Comparison of ENCODE assay signal across 8 cellular contexts in genomic region chr11:61477734-61478148, GRCh38. TPM values are rescaled to one million over a fixed set of nuclear protein-coding genes. Genes with fewer than 3 reads are reported as not detected.
DNase-seq lines count a peak whose midpoint lies in the region; ATAC-seq and TF ChIP-seq lines count a peak whose summit lies in the region.

No MANE protein-coding gene starts in this region.

- DNase-seq in Caco-2: peak; percentile 52 to 72
- DNase-seq in activated CD8-positive, alpha-beta T cell treated with anti-CD3 and anti-CD28 coated beads, Interleukin-2, amount 10 ng/mL, durations not matched to agents 7 days and 5 days: peak; percentile 66
- peak; percentile 90 for DNase-seq in endodermal cell
- peak; percentile 76 for DNase-seq in neural crest cell (ENCODE audit: low read depth, low spot score)
- no peak for DNase-seq in suprapubic skin (ENCODE audit: low spot score in 2 of 2)
- DNase-seq in GF-D8 (lab: John Stamatoyannopoulos, UW): no peak
- no peak for DNase-seq in SHP77 treated with DMSO at 0.1 percent for 48 hours (lab: John Stamatoyannopoulos, UW)

- H3K4me1 ChIP-seq in Caco-2 (peaks cover 12% of the 10 kb centered on the region), KMS-11 (ENCODE audit: low read depth, poor library complexity, severe bottlenecking) (no peaks in the 10 kb centered on the region), endodermal cell (ENCODE audit: control insufficient read depth, insufficient read depth, low read length) (peaks cover 7% of the 10 kb centered on the region), suprapubic skin (peaks cover 23% of the 10 kb centered on the region)

- no peak overlapping the region for H3K4me2 ChIP-seq in KMS-11

- H3K9me3 ChIP-seq in Caco-2 (no peaks in the 10 kb centered on the region), endodermal cell (ENCODE audit: control insufficient read depth, low read length) (no peaks in the 10 kb centered on the region), suprapubic skin (no peaks in the 10 kb centered on the region)

- peak; percentile 49 for ATAC-seq in activated CD8-positive, alpha-beta T cell treated with anti-CD3 and anti-CD28 coated beads, Interleukin-2, amount 10 ng/mL, durations not matched to agents 7 days and 5 days

- no peaks in the 10 kb centered on the region for H3K4me1 Mint-ChIP-seq in Caco-2 (ENCODE audit: low read depth, unreplicated experiment)
- peaks cover 5% of the 10 kb centered on the region for H3K4me1 Mint-ChIP-seq in activated CD8-positive, alpha-beta T cell treated with anti-CD3 and anti-CD28 coated beads, Interleukin-2, amount 10 ng/mL, durations not matched to agents 7 days and 5 days (ENCODE audit: low read depth)
- peaks cover 7% of the 10 kb centered on the region for H3K4me1 Mint-ChIP-seq in endodermal cell
- peaks cover 36% of the 10 kb centered on the region for H3K4me1 Mint-ChIP-seq in neural crest cell

- intact Hi-C loops in Caco-2 (cut with micrococcal nuclease; ENCODE audit: unreplicated experiment): loop anchor here (1.0 to 2.0 kb wide), 6 partner anchors 31 to 161 kb away; partner anchors contain the start of gene LRRC10B

- H3K9me3 Mint-ChIP-seq in Caco-2 (ENCODE audit: unreplicated experiment) (no peaks in the 10 kb centered on the region), endodermal cell (no peaks in the 10 kb centered on the region), neural crest cell (no peaks in the 10 kb centered on the region)
- H3K9me3 Mint-ChIP-seq in activated CD8-positive, alpha-beta T cell treated with anti-CD3 and anti-CD28 coated beads, Interleukin-2, amount 10 ng/mL, durations not matched to agents 7 days and 5 days (ENCODE audit: insufficient read depth): no peaks in the 10 kb centered on the region

- H3K9ac ChIP-seq in KMS-11 (no peak overlapping the region), endodermal cell (ENCODE audit: extremely low read depth, low read length, poor library complexity, severe bottlenecking) (no peak overlapping the region)

- H3K27ac ChIP-seq in KMS-11: no peak overlapping the region
- H3K27ac ChIP-seq in endodermal cell (ENCODE audit: low read depth, low read length): no peak overlapping the region
- no peak overlapping the region for H3K27ac ChIP-seq in suprapubic skin

- H3K4me3 ChIP-seq in Caco-2 (ENCODE audit: low read depth, low read length) (no peak overlapping the region), KMS-11 (IDR thresholded peaks at IDR 0.05; ENCODE audit: insufficient read depth, low read depth, low read length) (no peak overlapping the region), endodermal cell (ENCODE audit: low read length) (no peak overlapping the region), suprapubic skin (no peak overlapping the region)

- H3K79me2 ChIP-seq in KMS-11 (ENCODE audit: insufficient read depth, low read depth): no peaks in the 10 kb centered on the region

- 11 to 13% methylated on average over 14 to 18 of the region's 18 CpGs for WGBS in endodermal cell (ENCODE audit: insufficient coverage in 1 of 2, insufficient read length in 1 of 2), 2 experiments
- WGBS in suprapubic skin: 9% methylated on average over 3 of the region's 18 CpGs

- H3K27me3 ChIP-seq in Caco-2 (replicated peaks; ENCODE audit: control insufficient read depth, insufficient read depth, low read length): no peaks in the 10 kb centered on the region
- H3K27me3 ChIP-seq in KMS-11 (ENCODE audit: insufficient read depth, low read depth): peaks cover 29% of the 10 kb centered on the region
- no peaks in the 10 kb centered on the region for H3K27me3 ChIP-seq in endodermal cell (ENCODE audit: control insufficient read depth, insufficient read depth, low read length, poor library complexity, severe bottlenecking)
- no peaks in the 10 kb centered on the region for H3K27me3 ChIP-seq in suprapubic skin

- TF ChIP-seq CTCF in Caco-2 (IDR thresholded peaks at IDR 0.05; ENCODE audit: insufficient read depth in 1 of 2, low read depth in 1 of 2, low read length in 1 of 2, severe bottlenecking in 1 of 2, unreplicated experiment in 1 of 2) (peak; percentile 94 to 97), KMS-11 (conservative IDR thresholded peaks at IDR 0.05; ENCODE audit: low read depth, low read length) (peak; percentile 92), endodermal cell (conservative IDR thresholded peaks at IDR 0.05) (peak; percentile 94), neural crest cell (conservative IDR thresholded peaks at IDR 0.05) (peak; percentile 94), suprapubic skin (IDR thresholded peaks at IDR 0.05) (peak; percentile 79 to 90)

- POLR2A ChIA-PET in Caco-2 (lab: Charles Lee): no interaction called here
- POLR2A ChIA-PET in activated CD8-positive, alpha-beta T cell treated with anti-CD3 and anti-CD28 coated beads, Interleukin-2, amount 10 ng/mL, durations not matched to agents 7 days and 5 days (lab: Charles Lee): no interaction called here

- no peak for TF ChIP-seq EP300 in suprapubic skin (IDR thresholded peaks at IDR 0.05)

- no peak overlapping the region for H2AFZ ChIP-seq in KMS-11 (ENCODE audit: low read depth)

- no peak for TF ChIP-seq POLR2A in suprapubic skin (IDR thresholded peaks at IDR 0.05)

- H3K27ac Mint-ChIP-seq in Caco-2 (ENCODE audit: unreplicated experiment) (no peak overlapping the region), endodermal cell (no peak overlapping the region), neural crest cell (ENCODE audit: unreplicated experiment) (no peak overlapping the region)
- H3K27ac Mint-ChIP-seq in activated CD8-positive, alpha-beta T cell treated with anti-CD3 and anti-CD28 coated beads, Interleukin-2, amount 10 ng/mL, durations not matched to agents 7 days and 5 days: no peak overlapping the region

- CTCF ChIA-PET in Caco-2 (lab: Charles Lee): interaction anchor here (1.0 to 2.9 kb wide), 8 partner anchors 30 to 256 kb away, joined by 3 to 33 read pairs (median 6); partner anchors contain the start of gene LRRC10B
- CTCF ChIA-PET in activated CD8-positive, alpha-beta T cell treated with anti-CD3 and anti-CD28 coated beads, Interleukin-2, amount 10 ng/mL, durations not matched to agents 7 days and 5 days (lab: Charles Lee): interaction anchor here (0.6 to 7.3 kb wide), 17 partner anchors 10 to 161 kb away, joined by 3 to 115 read pairs (median 4); partner anchors contain the start of gene LRRC10B

- H3K36me3 ChIP-seq in Caco-2 (ENCODE audit: control insufficient read depth, insufficient read depth, low read length) (no peaks in the 10 kb centered on the region), KMS-11 (ENCODE audit: insufficient read depth) (no peaks in the 10 kb centered on the region), endodermal cell (ENCODE audit: control insufficient read depth, insufficient read depth, low read length) (peaks cover 10% of the 10 kb centered on the region), suprapubic skin (no peaks in the 10 kb centered on the region)

- 0 out of 2 replicates have a peak, but pooled peaks cover 3% of the 10 kb centered on the region for H4K20me1 ChIP-seq in KMS-11 (ENCODE audit: insufficient read depth)

- H3K27me3 Mint-ChIP-seq in Caco-2 (ENCODE audit: insufficient read depth, unreplicated experiment) (no peaks in the 10 kb centered on the region), endodermal cell (ENCODE audit: insufficient read depth) (peaks cover 3% of the 10 kb centered on the region), neural crest cell (ENCODE audit: low read depth) (no peaks in the 10 kb centered on the region)
- no peaks in the 10 kb centered on the region for H3K27me3 Mint-ChIP-seq in activated CD8-positive, alpha-beta T cell treated with anti-CD3 and anti-CD28 coated beads, Interleukin-2, amount 10 ng/mL, durations not matched to agents 7 days and 5 days (ENCODE audit: low read depth)

- H3K36me3 Mint-ChIP-seq in Caco-2 (ENCODE audit: insufficient read depth, unreplicated experiment) (no peaks in the 10 kb centered on the region), endodermal cell (ENCODE audit: low read depth) (peaks cover 8% of the 10 kb centered on the region), neural crest cell (ENCODE audit: low read depth) (peaks cover 5% of the 10 kb centered on the region)
- H3K36me3 Mint-ChIP-seq in activated CD8-positive, alpha-beta T cell treated with anti-CD3 and anti-CD28 coated beads, Interleukin-2, amount 10 ng/mL, durations not matched to agents 7 days and 5 days (ENCODE audit: low read depth): peaks cover 2% of the 10 kb centered on the region

- no peak overlapping the region for H3K4me3 Mint-ChIP-seq in Caco-2 (ENCODE audit: unreplicated experiment)
- H3K4me3 Mint-ChIP-seq in activated CD8-positive, alpha-beta T cell treated with anti-CD3 and anti-CD28 coated beads, Interleukin-2, amount 10 ng/mL, durations not matched to agents 7 days and 5 days: no peak overlapping the region
- no peak overlapping the region for H3K4me3 Mint-ChIP-seq in endodermal cell
- H3K4me3 Mint-ChIP-seq in neural crest cell: no peak overlapping the region

- BruUV-seq in Caco-2 (replicated peaks; lab: Mats Ljungman, UMichigan): no TSS peak

RNA-seq across cellular contexts. Expression of gene LRRC10B, which starts 30.8 kb away (rescaled TPM):
- 0.34 TPM in 1 of 2 replicates, not detected in the other for total RNA-seq in Caco-2 (2022)
- total RNA-seq in activated CD8-positive, alpha-beta T cell treated with anti-CD3 and anti-CD28 coated beads, Interleukin-2, amount 10 ng/mL, durations not matched to agents 7 days and 5 days: not detected
- total RNA-seq in endodermal cell: under 1 TPM; 0.11 to 0.69 TPM
- polyA plus RNA-seq in endodermal cell (2013, experiment 1 of 2): 1.7 TPM
- polyA plus RNA-seq in endodermal cell (2013, experiment 2 of 2): 1.9 TPM
- total RNA-seq in neural crest cell: 2.8 and 2.9 TPM in 2 replicates
- total RNA-seq in suprapubic skin: 1 to 10 TPM in 3 of 4 donors, not detected in 1; 1.1 to 2.1 (median 1.2) TPM

RNA-seq across cellular contexts. Expression of gene SDHAF2, which starts 47.8 kb away (rescaled TPM):
- 49.2 and 52.1 TPM in 2 replicates for total RNA-seq in Caco-2 (2022)
- total RNA-seq in activated CD8-positive, alpha-beta T cell treated with anti-CD3 and anti-CD28 coated beads, Interleukin-2, amount 10 ng/mL, durations not matched to agents 7 days and 5 days: 10 to 100 TPM; 51.6 to 54.3 TPM
- total RNA-seq in endodermal cell: 10 to 100 TPM; 41.4 to 45.4 TPM
- polyA plus RNA-seq in endodermal cell (2013, experiment 1 of 2): 37.1 TPM
- 47.9 TPM for polyA plus RNA-seq in endodermal cell (2013, experiment 2 of 2)
- 33.8 and 35.0 TPM in 2 replicates for total RNA-seq in neural crest cell
- total RNA-seq in suprapubic skin: 10 to 100 TPM; 36.6 to 53.0 (median 48.4) TPM

RNA-seq across cellular contexts. Expression of gene CPSF7, which starts 48.0 kb away (rescaled TPM):
- total RNA-seq in Caco-2 (2022) (123 and 128 TPM in 2 replicates), endodermal cell (100 to 1,000 TPM; 108 to 117 TPM), neural crest cell (144 and 150 TPM in 2 replicates), suprapubic skin (10 to 100 TPM; 57.2 to 76.2 (median 70.7) TPM)
- total RNA-seq in activated CD8-positive, alpha-beta T cell treated with anti-CD3 and anti-CD28 coated beads, Interleukin-2, amount 10 ng/mL, durations not matched to agents 7 days and 5 days: 10 to 100 TPM; 94.8 to 98.4 TPM
- polyA plus RNA-seq in endodermal cell (2013, experiment 1 of 2): 100 TPM
- polyA plus RNA-seq in endodermal cell (2013, experiment 2 of 2): 91.8 TPM

Comparison
In these comparisons a context has a peak if more than half of its experiments do, and no peak if none do; other contexts are left out.
1. DNase-seq: peak in Caco-2 (2 of 2), activated CD8-positive, alpha-beta T cell treated with anti-CD3 and anti-CD28 coated beads, Interleukin-2, amount 10 ng/mL, durations not matched to agents 7 days and 5 days (single experiment), endodermal cell (single experiment) and neural crest cell (single experiment); none in suprapubic skin (0 of 2), GF-D8 (single experiment) and SHP77 treated with DMSO at 0.1 percent for 48 hours (single experiment).
2. Peak in every context shown above with its lines, with median percentiles within 50 percentile points of each other: CTCF ChIP-seq.